18 cellular contexts compared by ENCODE assay signal in genomic region chr17:11561281-11561680, GRCh38. TPM values are rescaled to one million over a fixed set of nuclear protein-coding genes. Genes with fewer than 3 reads are reported as not detected.
DNase-seq lines count a peak whose midpoint lies in the region; ATAC-seq and TF ChIP-seq lines count a peak whose summit lies in the region.
"Had no signal": no experiment of that assay in that cellular context is flagged by ENCODE, and none has a peak within 500 bp of the region (broad histone marks: within the 10 kb centered on the region; RNA-seq: fewer than 3 reads in every experiment).

No MANE protein-coding gene starts in this region.

- H3K4me1 ChIP-seq in vagina: no peaks in the 10 kb centered on the region
- H3K4me1 ChIP-seq: A549, Caco-2 had no signal

- H3K27ac ChIP-seq in vagina: no peak overlapping the region
- H3K27ac ChIP-seq: 22Rv1; A549; BLaER1 treated with 17β-estradiol and CSF1 and Interleukin-3, amounts not matched to agents 10 nM and 100 nM; C4-2B had no signal

- TF ChIP-seq POLR2A in vagina (IDR thresholded peaks at IDR 0.05): no peak

- H3K4me3 ChIP-seq in vagina: no peak overlapping the region
- H3K4me3 ChIP-seq: A549; BLaER1 treated with 17β-estradiol and CSF1 and Interleukin-3, amounts not matched to agents 10 nM and 100 nM had no signal

- no peaks in the 10 kb centered on the region for H3K9me3 ChIP-seq in vagina
- H3K9me3 ChIP-seq: A549; BLaER1 treated with 17β-estradiol and CSF1 and Interleukin-3, amounts not matched to agents 10 nM and 100 nM; Caco-2 had no signal

- ATAC-seq in esophagus mucosa: peak; percentile 22
- ATAC-seq: A549; CD8-positive, alpha-beta T cell had no signal

- TF ChIP-seq CTCF in vagina (IDR thresholded peaks at IDR 0.05): no peak

- H3K36me3 ChIP-seq in vagina: no peaks in the 10 kb centered on the region
- H3K36me3 ChIP-seq: BLaER1 treated with 17β-estradiol and CSF1 and Interleukin-3, amounts not matched to agents 10 nM and 100 nM had no signal

- no peaks in the 10 kb centered on the region for H3K27me3 ChIP-seq in vagina
- H3K27me3 ChIP-seq: BLaER1 treated with 17β-estradiol and CSF1 and Interleukin-3, amounts not matched to agents 10 nM and 100 nM had no signal

- DNase-seq in islet precursor cell (peak; percentile 27), vagina (ENCODE audit: extremely low spot score in 2 of 2) (peak; percentile 77 to 85), NCI-H1436 (lab: John Stamatoyannopoulos, UW) (no peak), NCI-H2227 treated with DMSO at 0.1 percent for 48 hours (lab: John Stamatoyannopoulos, UW) (no peak)
- DNase-seq: AML-193; Caco-2; Calu3; CD4-positive, alpha-beta T cell; CD8-positive, alpha-beta T cell; DMS79 treated with DMSO at 0.1 percent for 48 hours; GF-D8 had no signal

- intact Hi-C loops in vagina (cut with DNase I): no loop called here

RNA-seq across cellular contexts. Expression of gene DNAH9, which starts 37.0 kb away (rescaled TPM):
- total RNA-seq in esophagus mucosa: 0.44 TPM
- not detected for total RNA-seq in vagina
- total RNA-seq: A172; B cell; Caco-2; CD4-positive, alpha-beta T cell; CD8-positive, alpha-beta T cell had no signal

Comparison
In these comparisons a context has a peak if more than half of its experiments do, and no peak if none do; other contexts are left out.
1. DNase-seq: peak in islet precursor cell (single experiment) and vagina (2 of 2); none in NCI-H1436 (single experiment) and NCI-H2227 treated with DMSO at 0.1 percent for 48 hours (single experiment).